8 cellular contexts compared by ENCODE assay signal in genomic region chr10:110211455-110211843, GRCh38. TPM values are rescaled to one million over a fixed set of nuclear protein-coding genes. Genes with fewer than 3 reads are reported as not detected.
DNase-seq lines count a peak whose midpoint lies in the region; ATAC-seq and TF ChIP-seq lines count a peak whose summit lies in the region.

No MANE protein-coding gene starts in this region.

- H3K36me3 ChIP-seq in CD4-positive, CD25-positive, alpha-beta regulatory T cell (ENCODE audit: control insufficient read depth, insufficient read depth, low read length) = no peaks in the 10 kb centered on the region
- H3K36me3 ChIP-seq in OCI-LY7 (ENCODE audit: insufficient read depth, low read length) (no peaks in the 10 kb centered on the region), endodermal cell (ENCODE audit: control insufficient read depth, insufficient read depth, low read length) (no peaks in the 10 kb centered on the region)

- no peak for DNase-seq in CD4-positive, CD25-positive, alpha-beta regulatory T cell
- no peak for DNase-seq in OCI-LY7 (ENCODE audit: low spot score)
- no peak for DNase-seq in endodermal cell
- DNase-seq in neural crest cell (ENCODE audit: low read depth, low spot score) = no peak
- DNase-seq in GDM1 (lab: John Stamatoyannopoulos, UW) = no peak
- no peak for DNase-seq in SW 1271 (lab: John Stamatoyannopoulos, UW)
- DNase-seq in effector CD8-positive, alpha-beta T cell (lab: John Stamatoyannopoulos, UW) = no peak

- H3K27me3 Mint-ChIP-seq in CD4-positive, CD25-positive, alpha-beta regulatory T cell = peaks cover 17% of the 10 kb centered on the region
- H3K27me3 Mint-ChIP-seq in endodermal cell (ENCODE audit: insufficient read depth) = peaks cover 45% of the 10 kb centered on the region
- H3K27me3 Mint-ChIP-seq in neural crest cell (ENCODE audit: low read depth) = peaks cover 3% of the 10 kb centered on the region

- peaks cover 56% of the 10 kb centered on the region for H3K4me1 ChIP-seq in CD4-positive, CD25-positive, alpha-beta regulatory T cell (ENCODE audit: control insufficient read depth, insufficient read depth, low read length, poor library complexity, severe bottlenecking)
- H3K4me1 ChIP-seq in OCI-LY7 (ENCODE audit: insufficient read depth, low read length, poor library complexity, severe bottlenecking) = peaks cover 57% of the 10 kb centered on the region
- peaks cover 8% of the 10 kb centered on the region for H3K4me1 ChIP-seq in endodermal cell (ENCODE audit: control insufficient read depth, insufficient read depth, low read length)

- no peaks in the 10 kb centered on the region for H3K9me3 ChIP-seq in CD4-positive, CD25-positive, alpha-beta regulatory T cell (ENCODE audit: control insufficient read depth in 2 of 2, low read length in 2 of 2)
- no peaks in the 10 kb centered on the region for H3K9me3 ChIP-seq in OCI-LY7 (ENCODE audit: low read length)
- no peaks in the 10 kb centered on the region for H3K9me3 ChIP-seq in endodermal cell (ENCODE audit: control insufficient read depth, low read length)

- no peaks in the 10 kb centered on the region for H3K9me2 ChIP-seq in OCI-LY7 (ENCODE audit: insufficient read depth, low read length)

- no peaks in the 10 kb centered on the region for H4K20me1 ChIP-seq in OCI-LY7 (ENCODE audit: insufficient read depth, low read length)

- H3K27ac Mint-ChIP-seq in CD4-positive, CD25-positive, alpha-beta regulatory T cell = peak overlapping the region; percentile 98 to 99 (median 99)
- H3K27ac Mint-ChIP-seq in endodermal cell = no peak overlapping the region
- H3K27ac Mint-ChIP-seq in neural crest cell (ENCODE audit: unreplicated experiment) = peak overlapping the region; percentile 9

- peaks cover 15 to 64% (median 35%) of the 10 kb centered on the region in 4 donors for H3K4me1 Mint-ChIP-seq in CD4-positive, CD25-positive, alpha-beta regulatory T cell
- H3K4me1 Mint-ChIP-seq in endodermal cell (peaks cover 26% of the 10 kb centered on the region), neural crest cell (peaks cover 54% of the 10 kb centered on the region)

- BruUV-seq in OCI-LY7 (replicated peaks; lab: Mats Ljungman, UMichigan) = TSS peak; percentile 58

- H3K36me3 Mint-ChIP-seq in CD4-positive, CD25-positive, alpha-beta regulatory T cell = no peaks in the 10 kb centered on the region
- H3K36me3 Mint-ChIP-seq in endodermal cell (ENCODE audit: low read depth) (peaks cover 3% of the 10 kb centered on the region), neural crest cell (ENCODE audit: low read depth) (no peaks in the 10 kb centered on the region)

- H2AFZ ChIP-seq in OCI-LY7 (ENCODE audit: low read length) = peak overlapping the region; percentile 90; the same call in 1 of the 2 replicates

- ATAC-seq in CD4-positive, CD25-positive, alpha-beta regulatory T cell (ENCODE audit: low read depth in 2 of 2) = no peak
- ATAC-seq in HG02763 (IDR thresholded peaks at IDR 0.05; ENCODE audit: unreplicated experiment) = no peak

- POLR2A ChIA-PET in OCI-LY7 (lab: Charles Lee) = interaction anchor here (0.6 to 4.8 kb wide), 14 partner anchors 11 to 656 kb away, joined by 3 to 53 read pairs (median 4); partner anchors contain the start of gene SMNDC1

- TF ChIP-seq CTCF in OCI-LY7 (conservative IDR thresholded peaks at IDR 0.05; ENCODE audit: low read length) (no peak), endodermal cell (conservative IDR thresholded peaks at IDR 0.05) (no peak), neural crest cell (conservative IDR thresholded peaks at IDR 0.05) (no peak)

- peak overlapping the region; percentile 88 for H3K4me3 ChIP-seq in CD4-positive, CD25-positive, alpha-beta regulatory T cell (ENCODE audit: low read depth, low read length)
- H3K4me3 ChIP-seq in OCI-LY7 (ENCODE audit: low read depth, low read length, poor library complexity, severe bottlenecking) (peak overlapping the region; percentile 79), endodermal cell (ENCODE audit: low read length) (peak overlapping the region; percentile 87)

- 4 to 9% methylated on average over 11 to 12 of the region's 12 CpGs for WGBS in endodermal cell (ENCODE audit: insufficient coverage in 1 of 2, insufficient read length in 1 of 2), 2 experiments

- H3K4me2 ChIP-seq in OCI-LY7 (ENCODE audit: low read length) = peak overlapping the region; percentile 89

- no peaks in the 10 kb centered on the region for H3K9me3 Mint-ChIP-seq in CD4-positive, CD25-positive, alpha-beta regulatory T cell
- H3K9me3 Mint-ChIP-seq in endodermal cell (no peaks in the 10 kb centered on the region), neural crest cell (no peaks in the 10 kb centered on the region)

- H3K79me2 ChIP-seq in OCI-LY7 (ENCODE audit: insufficient read depth, low read depth, low read length) = no peaks in the 10 kb centered on the region; the same call in 1 of the 2 replicates

- H3K9ac ChIP-seq in endodermal cell (ENCODE audit: extremely low read depth, low read length, poor library complexity, severe bottlenecking) = peak overlapping the region; percentile 23

- H3K27me3 ChIP-seq in CD4-positive, CD25-positive, alpha-beta regulatory T cell (ENCODE audit: control insufficient read depth, insufficient read depth, low read length) = no peaks in the 10 kb centered on the region
- H3K27me3 ChIP-seq in endodermal cell (ENCODE audit: control insufficient read depth, insufficient read depth, low read length, poor library complexity, severe bottlenecking) = peaks cover 27% of the 10 kb centered on the region

- peak overlapping the region; percentile 94 for H3K27ac ChIP-seq in CD4-positive, CD25-positive, alpha-beta regulatory T cell (ENCODE audit: insufficient read depth, low read length, poor library complexity, severe bottlenecking)
- H3K27ac ChIP-seq in OCI-LY7 (ENCODE audit: low read depth, low read length, poor library complexity, severe bottlenecking) (peak overlapping the region; percentile 39), endodermal cell (ENCODE audit: low read depth, low read length) (no peak overlapping the region)

- peak overlapping the region; percentile 89 to 99 (median 98) for H3K4me3 Mint-ChIP-seq in CD4-positive, CD25-positive, alpha-beta regulatory T cell
- H3K4me3 Mint-ChIP-seq in endodermal cell (peak overlapping the region; percentile 84), neural crest cell (peak overlapping the region; percentile 93)

- CTCF ChIA-PET in OCI-LY7 (lab: Charles Lee; ENCODE audit: unreplicated experiment) = interaction anchor here (0.6 kb wide), 1 partner anchor 59 kb away, joined by 3 read pairs; no protein-coding TSS in a partner anchor

- intact Hi-C loops in OCI-LY7 (cut with micrococcal nuclease; ENCODE audit: unreplicated experiment) = loop anchor here (2.0 to 10.0 kb wide), 3 partner anchors 205 to 713 kb away; partner anchors contain the start of genes ADD3 and SMC3

RNA-seq across cellular contexts. Expression of gene MXI1, which starts 4.0 kb away (rescaled TPM):
- 48.1 TPM for total RNA-seq in CD4-positive, CD25-positive, alpha-beta regulatory T cell
- polyA plus RNA-seq in CD4-positive, CD25-positive, alpha-beta regulatory T cell = 10 to 100 TPM; 34.2 to 56.8 (median 40.2) TPM
- total RNA-seq in OCI-LY7 (2014; rRNA removed; shearing (Covaris generic)) = 8.4 and 11.7 TPM in 2 replicates
- 18.1 and 22.3 TPM in 2 replicates for total RNA-seq in OCI-LY7 (2022)
- 10 to 100 TPM; 31.3 to 55.4 TPM for total RNA-seq in endodermal cell
- polyA plus RNA-seq in endodermal cell (2013, experiment 1 of 2) = 38.6 TPM
- 30.7 TPM for polyA plus RNA-seq in endodermal cell (2013, experiment 2 of 2)
- 18.6 and 20.6 TPM in 2 replicates for total RNA-seq in neural crest cell
